8 cellular contexts compared by ENCODE assay signal in genomic region chr1:165828103-165828558, GRCh38. TPM values are rescaled to one million over a fixed set of nuclear protein-coding genes. Genes with fewer than 3 reads are reported as not detected.
DNase-seq lines count a peak whose midpoint lies in the region; ATAC-seq, FAIRE-seq and TF ChIP-seq lines count a peak whose summit lies in the region.

No MANE protein-coding gene starts in this region.

- no peak; the same call in 2 of the 3 replicates for TF ChIP-seq CTCF in A549 (IDR thresholded peaks at IDR 0.05)

- H3K27ac ChIP-seq in A549, result peak overlapping the region; percentile 83 to 94
- peak overlapping the region; percentile 88 for H3K27ac ChIP-seq in mesodermal cell (ENCODE audit: low read depth, low read length, severe bottlenecking)

- POLR2A ChIA-PET in A549 (lab: Yijun Ruan, JAX), result interaction anchor here (1.1 to 4.0 kb wide), 8 partner anchors 10 to 130 kb away, joined by 3 to 31 read pairs (median 4); partner anchors contain the start of genes ALDH9A1 and TMCO1

- FAIRE-seq in A549 (lab: Jason Lieb, UNC), result no peak

- WGBS in A549 (ENCODE audit: missing lambda C conversion rate), result under 1% methylated on average over 38 of the region's 43 CpGs
- 0% methylated on average over 13 to 20 of the region's 43 CpGs for WGBS in mesodermal cell (ENCODE audit: insufficient coverage in 2 of 2), 2 experiments

- peak; percentile 60 to 68 for DNase-seq in A549 (ENCODE audit: low read depth in 1 of 2, low spot score in 1 of 2)
- peak; percentile 30 for DNase-seq in NCI-H2081 treated with DMSO at 0.1 percent for 48 hours (lab: John Stamatoyannopoulos, UW)
- peak; percentile 39 to 44 for DNase-seq in activated CD4-positive, alpha-beta T cell treated with anti-CD3 and anti-CD28 coated beads for 4 hours
- peak; percentile 7 for DNase-seq in effector CD4-positive, alpha-beta T cell
- peak; percentile 73 for DNase-seq in stimulated activated CD8-positive, alpha-beta memory T cell treated with anti-CD3 and anti-CD28 coated beads, Interleukin-4, amount 100 ng/mL, for 48 hours

- ATAC-seq in A549 (peak; percentile 66 to 75), HG02870 (IDR thresholded peaks at IDR 0.05; ENCODE audit: unreplicated experiment) (peak; percentile 33)

- H3K4me2 ChIP-seq in A549, result peak overlapping the region; percentile 92

- TF ChIP-seq RAD21 in A549 (conservative IDR thresholded peaks at IDR 0.05 in 1 of 2, IDR thresholded peaks at IDR 0.05 in 1 of 2), result no peak

- CTCF ChIA-PET in A549 (lab: Yijun Ruan, JAX), result interaction anchor here (0.7 to 3.0 kb wide), 11 partner anchors 13 to 86 kb away, joined by 3 to 28 read pairs (median 4); partner anchors contain the start of gene TMCO1

- H3K4me3 ChIP-seq in A549, result peak overlapping the region; percentile 86
- H3K4me3 ChIP-seq in mesodermal cell (ENCODE audit: extremely low read depth, insufficient read depth, low read length, poor library complexity, severe bottlenecking), result peak overlapping the region; percentile 82

- H3K36me3 ChIP-seq in mesodermal cell (ENCODE audit: control insufficient read depth, insufficient read depth, low read length), result peaks cover 13% of the 10 kb centered on the region

- TF ChIP-seq EP300 in A549 (IDR thresholded peaks at IDR 0.05), result no peak

- peak; percentile 33 for TF ChIP-seq POLR2A in A549 (IDR thresholded peaks at IDR 0.05; ENCODE audit: low read length)
- peak; percentile 54 for TF ChIP-seq POLR2A in GM15510 (IDR thresholded peaks at IDR 0.05; ENCODE audit: borderline replicate concordance, extremely low read depth, insufficient read length)

- H3K9me3 ChIP-seq in A549 (no peaks in the 10 kb centered on the region), mesodermal cell (ENCODE audit: control insufficient read depth, low read length) (no peaks in the 10 kb centered on the region)

- H3K4me1 ChIP-seq in A549, result peaks cover 23% of the 10 kb centered on the region
- H3K4me1 ChIP-seq in mesodermal cell (ENCODE audit: control insufficient read depth, insufficient read depth, low read length, poor library complexity, severe bottlenecking), result peaks cover 3% of the 10 kb centered on the region

TF ChIP-seq in A549, 52 proteins besides CTCF, POLR2A, EP300 and RAD21:
- TF ChIP-seq, protein P1, sequence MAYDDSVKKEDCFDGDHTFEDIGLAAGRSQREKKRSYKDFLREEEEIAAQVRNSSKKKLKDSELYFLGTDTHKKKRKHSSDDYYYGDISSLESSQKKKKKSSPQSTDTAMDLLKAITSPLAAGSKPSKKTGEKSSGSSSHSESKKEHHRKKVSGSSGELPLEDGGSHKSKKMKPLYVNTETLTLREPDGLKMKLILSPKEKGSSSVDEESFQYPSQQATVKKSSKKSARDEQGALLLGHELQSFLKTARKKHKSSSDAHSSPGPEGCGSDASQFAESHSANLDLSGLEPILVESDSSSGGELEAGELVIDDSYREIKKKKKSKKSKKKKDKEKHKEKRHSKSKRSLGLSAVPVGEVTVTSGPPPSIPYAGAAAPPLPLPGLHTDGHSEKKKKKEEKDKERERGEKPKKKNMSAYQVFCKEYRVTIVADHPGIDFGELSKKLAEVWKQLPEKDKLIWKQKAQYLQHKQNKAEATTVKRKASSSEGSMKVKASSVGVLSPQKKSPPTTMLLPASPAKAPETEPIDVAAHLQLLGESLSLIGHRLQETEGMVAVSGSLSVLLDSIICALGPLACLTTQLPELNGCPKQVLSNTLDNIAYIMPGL (CRISPR knock-in tag; IDR thresholded peaks at IDR 0.05; ENCODE audit: borderline replicate concordance), result no peak
- TF ChIP-seq, protein P2, sequence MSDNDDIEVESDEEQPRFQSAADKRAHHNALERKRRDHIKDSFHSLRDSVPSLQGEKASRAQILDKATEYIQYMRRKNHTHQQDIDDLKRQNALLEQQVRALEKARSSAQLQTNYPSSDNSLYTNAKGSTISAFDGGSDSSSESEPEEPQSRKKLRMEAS (IDR thresholded peaks at IDR 0.05), result peak; percentile 34; the same call in 1 of the 2 replicates
- no peak for TF ChIP-seq MAFK (IDR thresholded peaks at IDR 0.05; ENCODE audit: partially characterized antibody)
- TF ChIP-seq CEBPB (IDR thresholded peaks at IDR 0.05), result peak; percentile 8 to 54; a peak in 1 of 4 replicates
- TF ChIP-seq JUN (IDR thresholded peaks at IDR 0.05), result peak in 1 of 2 experiments; percentile 5; a peak in 1 of 5 replicates
- TF ChIP-seq ZSCAN20 (CRISPR knock-in tag; IDR thresholded peaks at IDR 0.05), result no peak
- TF ChIP-seq ATOH8 (CRISPR knock-in tag; IDR thresholded peaks at IDR 0.05; ENCODE audit: low read depth), result no peak
- TF ChIP-seq TFCP2L1 (CRISPR knock-in tag; IDR thresholded peaks at IDR 0.05), result no peak
- TF ChIP-seq NFE2L2 (conservative IDR thresholded peaks at IDR 0.05; ENCODE audit: low read length), result no peak
- no peak for TF ChIP-seq RNF2 (IDR thresholded peaks at IDR 0.05; ENCODE audit: borderline replicate concordance, low read depth)
- peak; percentile 26 for TF ChIP-seq MYC (IDR thresholded peaks at IDR 0.05; ENCODE audit: borderline replicate concordance, low read length)
- TF ChIP-seq HEYL (CRISPR knock-in tag; IDR thresholded peaks at IDR 0.05), result no peak
- TF ChIP-seq HOXB5 (CRISPR knock-in tag; IDR thresholded peaks at IDR 0.05), result no peak
- no peak for TF ChIP-seq ZC3H11A (IDR thresholded peaks at IDR 0.05)
- no peak for TF ChIP-seq ZNF302 (CRISPR knock-in tag; IDR thresholded peaks at IDR 0.05)
- no peak; the same call in 1 of the 2 replicates for TF ChIP-seq E2F6 (IDR thresholded peaks at IDR 0.05; ENCODE audit: borderline replicate concordance, low read depth)
- TF ChIP-seq ESRRA (IDR thresholded peaks at IDR 0.05; ENCODE audit: borderline replicate concordance, low read length), result no peak
- no peak for TF ChIP-seq REST (IDR thresholded peaks at IDR 0.05)
- no peak for TF ChIP-seq KDM1A (IDR thresholded peaks at IDR 0.05; ENCODE audit: low read depth)
- no peak for TF ChIP-seq GATA3 (IDR thresholded peaks at IDR 0.05; ENCODE audit: borderline replicate concordance)
- no peak for TF ChIP-seq EHMT2 (IDR thresholded peaks at IDR 0.05; ENCODE audit: low read depth)
- no peak for TF ChIP-seq SREBF2 (IDR thresholded peaks at IDR 0.05)
- no peak for TF ChIP-seq FOSL2 (IDR thresholded peaks at IDR 0.05)
- no peak for TF ChIP-seq FOSL2 (CRISPR knock-in tag; IDR thresholded peaks at IDR 0.05)

RNA-seq across cellular contexts. Expression of gene UCK2, which starts 0.7 kb away (rescaled TPM):
- polyA plus RNA-seq in A549 (2011; rRNA removed), result 98.9 and 123 TPM in 2 replicates
- polyA plus RNA-seq in A549 (2012; cell fraction: cytosol; rRNA removed), result 165 and 172 TPM in 2 replicates
- 112 and 121 TPM in 2 replicates for polyA plus RNA-seq in A549 (2012; cell fraction: nucleus; rRNA removed)
- polyA plus RNA-seq in A549 (2017; fragmentation: RNase III; extraction: RNeasy Plus Mini Kit Qiagen cat#74134 plus additional on column Dnase treatment), result 72.4 to 76.5 TPM (median 74.8 TPM) in 3 replicates
- 172 and 179 TPM in 2 replicates for polyA minus RNA-seq in A549 (2011; rRNA and poly(A)+ RNA removed)
- 43.9 TPM for polyA plus RNA-seq in mesodermal cell (2013, experiment 1 of 2)
- 43.2 TPM for polyA plus RNA-seq in mesodermal cell (2013, experiment 2 of 2)

RNA-seq across cellular contexts. Expression of gene TMCO1, which starts 59.5 kb away (rescaled TPM):
- 220 and 241 TPM in 2 replicates for polyA plus RNA-seq in A549 (2011; rRNA removed)
- polyA plus RNA-seq in A549 (2012; cell fraction: cytosol; rRNA removed), result 55.6 and 73.8 TPM in 2 replicates
- polyA plus RNA-seq in A549 (2012; cell fraction: nucleus; rRNA removed), result 41.3 and 59.0 TPM in 2 replicates
- polyA plus RNA-seq in A549 (2017; fragmentation: RNase III; extraction: RNeasy Plus Mini Kit Qiagen cat#74134 plus additional on column Dnase treatment), result 144 to 154 TPM (median 151 TPM) in 3 replicates
- polyA minus RNA-seq in A549 (2011; rRNA and poly(A)+ RNA removed), result 97.1 and 118 TPM in 2 replicates
- 80.2 TPM for polyA plus RNA-seq in mesodermal cell (2013, experiment 1 of 2)
- polyA plus RNA-seq in mesodermal cell (2013, experiment 2 of 2), result 82.9 TPM

Comparison
In these comparisons a context has a peak if more than half of its experiments do, and no peak if none do; other contexts are left out.
1. Peak in every context shown above with its lines: DNase-seq, ATAC-seq, H3K4me3 ChIP-seq and H3K27ac ChIP-seq.
2. DNase-seq: peak in every context shown above with its lines; median percentile 73 in stimulated activated CD8-positive, alpha-beta memory T cell treated with anti-CD3 and anti-CD28 coated beads, Interleukin-4, amount 100 ng/mL, for 48 hours; 64 in A549; 42 in activated CD4-positive, alpha-beta T cell treated with anti-CD3 and anti-CD28 coated beads for 4 hours; 30 in NCI-H2081 treated with DMSO at 0.1 percent for 48 hours; 7 in effector CD4-positive, alpha-beta T cell.